1 cellular context compared by ENCODE assay signal in genomic region chr3:40302784-40303183, GRCh38.
TF ChIP-seq lines count a peak whose summit lies in the region.

No MANE protein-coding gene starts in this region.

TF ChIP-seq in WTC11, 78 proteins besides CTCF, POLR2A, EP300 and RAD21 (continued from another document):
- TF ChIP-seq ZNF512 (CRISPR knock-in tag; IDR thresholded peaks at IDR 0.05; ENCODE audit: borderline replicate concordance) (no peak), ZBTB43 (CRISPR knock-in tag; IDR thresholded peaks at IDR 0.05) (no peak), ZNF416 (CRISPR knock-in tag; IDR thresholded peaks at IDR 0.05) (no peak), RELA (CRISPR knock-in tag; IDR thresholded peaks at IDR 0.05; ENCODE audit: borderline replicate concordance) (no peak), FOXP4 (CRISPR knock-in tag; IDR thresholded peaks at IDR 0.05) (no peak), ZNF317 (CRISPR knock-in tag; IDR thresholded peaks at IDR 0.05; ENCODE audit: borderline replicate concordance, low read depth) (no peak)
TF ChIP-seq in WTC11: peak in this region for 0.
